16 cellular contexts compared by ENCODE assay signal in the genomic region with DNA sequence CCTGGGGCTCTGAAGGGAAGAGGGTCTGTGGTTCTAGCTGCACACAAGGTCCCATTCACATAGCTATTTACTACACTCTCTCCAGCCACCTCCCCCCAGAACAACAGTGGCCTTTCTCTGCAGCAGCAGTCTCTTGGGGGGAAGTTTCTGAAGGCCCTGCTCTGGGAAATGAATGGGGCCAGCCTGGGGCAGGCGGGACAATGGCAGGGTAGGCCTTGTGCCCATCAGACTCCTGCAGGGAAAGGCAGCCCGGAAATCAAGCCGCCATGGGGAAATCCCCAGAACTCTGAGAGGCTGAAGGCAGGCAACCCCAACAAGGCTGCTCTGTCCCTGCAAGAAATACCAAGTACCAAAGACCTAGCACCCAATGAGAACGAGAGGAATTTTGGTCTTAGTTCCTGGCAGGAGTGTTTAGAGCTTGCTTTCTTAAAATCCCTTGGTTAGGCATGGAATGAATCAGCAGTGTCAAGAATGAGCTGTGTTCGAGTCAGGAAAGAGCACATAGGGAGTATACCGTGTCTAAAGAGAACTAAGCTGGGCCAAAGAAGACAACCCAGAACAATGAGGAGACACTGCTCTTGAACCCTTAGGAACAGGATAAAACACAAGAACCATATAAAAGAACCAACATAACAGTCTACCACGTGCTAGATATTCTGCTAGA. TPM values are rescaled to one million over a fixed set of nuclear protein-coding genes. Genes with fewer than 3 reads are reported as not detected.
A peak's percentile ranks its signal among the peaks of the same experiment; 100 is the strongest.
DNase-seq lines count a peak whose midpoint lies in the region; ATAC-seq and TF ChIP-seq lines count a peak whose summit lies in the region.
"Had no signal": no experiment of that assay in that cellular context is flagged by ENCODE, and none has a peak within 500 bp of the region (broad histone marks: within the 10 kb centered on the region; RNA-seq: fewer than 3 reads in every experiment).

No MANE protein-coding gene starts in this region.

- H2AFZ ChIP-seq in GM23338 = no peak overlapping the region

- H3K4me3 ChIP-seq in GM23338 (no peak overlapping the region), stomach (no peak overlapping the region), esophagus muscularis mucosa (no peak overlapping the region)
- H3K4me3 ChIP-seq: esophagus squamous epithelium had no signal

- H3K9me3 ChIP-seq in stomach (no peaks in the 10 kb centered on the region), esophagus muscularis mucosa (no peaks in the 10 kb centered on the region)
- H3K9me3 ChIP-seq: esophagus squamous epithelium had no signal

- peaks cover 29% of the 10 kb centered on the region for H4K20me1 ChIP-seq in GM23338 (replicated peaks; ENCODE audit: insufficient read depth)

- no peaks in the 10 kb centered on the region; the same call in 2 of the 3 replicates for H3K9me3 Mint-ChIP-seq in GM23338
- H3K9me3 Mint-ChIP-seq in brain = no peaks in the 10 kb centered on the region
- H3K9me3 Mint-ChIP-seq: activated CD4-positive, alpha-beta memory T cell treated with anti-CD3 and anti-CD28 coated beads, Interleukin-2, amount 10 ng/mL, durations not matched to agents 7 days and 5 days; naive B cell had no signal

- H3K79me2 ChIP-seq in GM23338 (replicated peaks; ENCODE audit: insufficient read depth) = peaks cover 95% of the 10 kb centered on the region

- no peaks in the 10 kb centered on the region; the same call in 1 of the 2 replicates for H3K9me2 ChIP-seq in GM23338 (ENCODE audit: insufficient read depth)

- H3K27me3 ChIP-seq in GM23338 (ENCODE audit: insufficient read depth) (no peaks in the 10 kb centered on the region), stomach (no peaks in the 10 kb centered on the region), esophagus muscularis mucosa (no peaks in the 10 kb centered on the region)
- H3K27me3 ChIP-seq: esophagus squamous epithelium had no signal

- TF ChIP-seq POLR2A in stomach (IDR thresholded peaks at IDR 0.05) (no peak), esophagus muscularis mucosa (IDR thresholded peaks at IDR 0.05; ENCODE audit: low read depth) (no peak)

- H3K4me1 ChIP-seq in GM23338 (ENCODE audit: insufficient read depth) (0 out of 2 replicates have a peak, but pooled peaks cover 5% of the 10 kb centered on the region), stomach (peaks cover 7 to 38% (median 20%) of the 10 kb centered on the region in 4 donors), esophagus muscularis mucosa (peaks cover 12 to 39% (median 32%) of the 10 kb centered on the region in 4 donors)

- intact Hi-C loops in stomach (cut with DNase I; ENCODE audit: low total_unique reads) (no loop called here), esophagus muscularis mucosa (cut with DNase I) (no loop called here)

- H3K4me3 Mint-ChIP-seq in GM23338 (no peak overlapping the region), brain (no peak overlapping the region)
- H3K4me3 Mint-ChIP-seq: activated CD4-positive, alpha-beta memory T cell treated with anti-CD3 and anti-CD28 coated beads, Interleukin-2, amount 10 ng/mL, durations not matched to agents 7 days and 5 days; CD4-positive, CD25-positive, alpha-beta regulatory T cell; naive B cell had no signal

- DNase-seq in GM23338 (ENCODE audit: low spot score) (no peak), hippocampal formation (lab: John Stamatoyannopoulos, UW) (peak; percentile 45 to 52), stomach (peak; percentile 39), HUDEP-2 (lab: John Stamatoyannopoulos, UW; ENCODE audit: unreplicated experiment in 76 of 76) (no peak), esophagus muscularis mucosa (ENCODE audit: extremely low spot score) (no peak), T-helper 9 cell (no peak)
- DNase-seq: activated CD4-positive, alpha-beta memory T cell treated with anti-CD3 and anti-CD28 coated beads, Interleukin-2, amount 10 ng/mL, durations not matched to agents 7 days and 5 days; amniotic stem cell; CD4-positive, CD25-positive, alpha-beta regulatory T cell; DMS79; esophagus squamous epithelium; MM.1S; naive B cell; NCI-H2029; NCI-H510A had no signal

- TF ChIP-seq EP300 in stomach (IDR thresholded peaks at IDR 0.05) (no peak), esophagus muscularis mucosa (IDR thresholded peaks at IDR 0.05) (no peak)

- no peaks in the 10 kb centered on the region; the same call in 2 of the 3 replicates for H3K36me3 Mint-ChIP-seq in GM23338 (ENCODE audit: low read depth)
- H3K36me3 Mint-ChIP-seq in brain = peaks cover 45% of the 10 kb centered on the region
- H3K36me3 Mint-ChIP-seq: CD4-positive, CD25-positive, alpha-beta regulatory T cell had no signal

- H3K27me3 Mint-ChIP-seq in GM23338 (ENCODE audit: insufficient read depth, low read depth, poor library complexity) = peaks cover 11% of the 10 kb centered on the region
- H3K27me3 Mint-ChIP-seq in brain = no peaks in the 10 kb centered on the region

- H3K4me1 Mint-ChIP-seq in GM23338 = peaks cover 13% of the 10 kb centered on the region
- H3K4me1 Mint-ChIP-seq in brain = peaks cover 42% of the 10 kb centered on the region
- H3K4me1 Mint-ChIP-seq: activated CD4-positive, alpha-beta memory T cell treated with anti-CD3 and anti-CD28 coated beads, Interleukin-2, amount 10 ng/mL, durations not matched to agents 7 days and 5 days; CD4-positive, CD25-positive, alpha-beta regulatory T cell; naive B cell had no signal

- H3K27ac ChIP-seq in GM23338 (ENCODE audit: low read depth) (no peak overlapping the region), stomach (no peak overlapping the region), esophagus muscularis mucosa (replicated peaks in 1 of 4) (no peak overlapping the region)
- H3K27ac ChIP-seq: esophagus squamous epithelium had no signal

- H3K36me3 ChIP-seq in GM23338 (ENCODE audit: insufficient read depth) = no peaks in the 10 kb centered on the region
- no peaks in the 10 kb centered on the region for H3K36me3 ChIP-seq in stomach
- H3K36me3 ChIP-seq in esophagus muscularis mucosa = no peaks in the 10 kb centered on the region

- peak; percentile 81 for ATAC-seq in GM23338

- WGBS in stomach, 5 donors = 68 to 77% (median 73%) methylated on average over 7 of the region's 7 CpGs
- 90% methylated on average over 7 of the region's 7 CpGs for WGBS in esophagus muscularis mucosa

- no peak overlapping the region for H3K4me2 ChIP-seq in GM23338

- no peaks in the 10 kb centered on the region for H3F3A ChIP-seq in GM23338 (replicated peaks; ENCODE audit: low read depth)

- TF ChIP-seq CTCF in GM23338 (conservative IDR thresholded peaks at IDR 0.05; ENCODE audit: low read depth in 2 of 2) (no peak), brain (conservative IDR thresholded peaks at IDR 0.05) (no peak), stomach (IDR thresholded peaks at IDR 0.05) (no peak), esophagus muscularis mucosa (IDR thresholded peaks at IDR 0.05) (no peak)

- H3K27ac Mint-ChIP-seq in GM23338 = peak overlapping the region; percentile 50; the same call in 1 of the 2 replicates
- peak overlapping the region in 4 of 5 experiments; percentile 39 to 53 (median 44) for H3K27ac Mint-ChIP-seq in brain
- H3K27ac Mint-ChIP-seq: activated CD4-positive, alpha-beta memory T cell treated with anti-CD3 and anti-CD28 coated beads, Interleukin-2, amount 10 ng/mL, durations not matched to agents 7 days and 5 days; CD4-positive, CD25-positive, alpha-beta regulatory T cell; naive B cell had no signal

TF ChIP-seq in GM23338, 12 proteins besides CTCF, POLR2A, EP300 and RAD21 (continues in another document):
- TF ChIP-seq JUNB (IDR thresholded peaks at IDR 0.05; ENCODE audit: unreplicated experiment) = no peak
- no peak for TF ChIP-seq NANOG (IDR thresholded peaks at IDR 0.05; ENCODE audit: borderline replicate concordance)
- TF ChIP-seq, protein P1, sequence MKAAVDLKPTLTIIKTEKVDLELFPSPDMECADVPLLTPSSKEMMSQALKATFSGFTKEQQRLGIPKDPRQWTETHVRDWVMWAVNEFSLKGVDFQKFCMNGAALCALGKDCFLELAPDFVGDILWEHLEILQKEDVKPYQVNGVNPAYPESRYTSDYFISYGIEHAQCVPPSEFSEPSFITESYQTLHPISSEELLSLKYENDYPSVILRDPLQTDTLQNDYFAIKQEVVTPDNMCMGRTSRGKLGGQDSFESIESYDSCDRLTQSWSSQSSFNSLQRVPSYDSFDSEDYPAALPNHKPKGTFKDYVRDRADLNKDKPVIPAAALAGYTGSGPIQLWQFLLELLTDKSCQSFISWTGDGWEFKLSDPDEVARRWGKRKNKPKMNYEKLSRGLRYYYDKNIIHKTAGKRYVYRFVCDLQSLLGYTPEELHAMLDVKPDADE (IDR thresholded peaks at IDR 0.05) = no peak
- TF ChIP-seq ZNF331 (CRISPR knock-in tag; IDR thresholded peaks at IDR 0.05; ENCODE audit: low read depth) = no peak
- no peak for TF ChIP-seq POLR2AphosphoS5 (IDR thresholded peaks at IDR 0.05; ENCODE audit: low read depth)
- no peak for TF ChIP-seq CREB1 (CRISPR knock-in tag; IDR thresholded peaks at IDR 0.05; ENCODE audit: low read depth)
- TF ChIP-seq EZH2 (IDR thresholded peaks at IDR 0.05; ENCODE audit: low read depth, unreplicated experiment) = no peak
- TF ChIP-seq STAT1 (IDR thresholded peaks at IDR 0.05; ENCODE audit: unreplicated experiment) = no peak

RNA-seq across cellular contexts. Expression of a gene that starts 11.3 kb away (rescaled TPM):
- 23.5 and 33.7 TPM in 2 replicates for total RNA-seq in GM23338 (2014; rRNA removed; shearing (Covaris generic))
- polyA plus RNA-seq in GM23338 (2016; fragmentation: Nextera tagmentation; extraction: Ambion mirVana) (11.1 and 12.3 TPM in 2 replicates), brain (ENCODE audit: insufficient read depth, low read depth, low replicate concordance) (15.3 TPM), stomach (10 to 100 TPM in 1 of 3 donors, 1 to 10 TPM in 2; 6.6 to 11.5 (median 8.6) TPM)
- total RNA-seq in stomach (100 to 1,000 TPM in 1 of 5 donors, 10 to 100 TPM in 4; 30.4 to 125 (median 36.5) TPM), esophagus muscularis mucosa (10 to 100 TPM; 36.5 to 54.2 (median 41.2) TPM)

Comparison
In these comparisons a context has a peak if more than half of its experiments do, and no peak if none do; other contexts are left out.
1. DNase-seq: peak in hippocampal formation (2 of 2) and stomach (single experiment); none in GM23338 (single experiment), HUDEP-2 (0 of 76), esophagus muscularis mucosa (single experiment) and T-helper 9 cell (single experiment).